In the genomic region with DNA sequence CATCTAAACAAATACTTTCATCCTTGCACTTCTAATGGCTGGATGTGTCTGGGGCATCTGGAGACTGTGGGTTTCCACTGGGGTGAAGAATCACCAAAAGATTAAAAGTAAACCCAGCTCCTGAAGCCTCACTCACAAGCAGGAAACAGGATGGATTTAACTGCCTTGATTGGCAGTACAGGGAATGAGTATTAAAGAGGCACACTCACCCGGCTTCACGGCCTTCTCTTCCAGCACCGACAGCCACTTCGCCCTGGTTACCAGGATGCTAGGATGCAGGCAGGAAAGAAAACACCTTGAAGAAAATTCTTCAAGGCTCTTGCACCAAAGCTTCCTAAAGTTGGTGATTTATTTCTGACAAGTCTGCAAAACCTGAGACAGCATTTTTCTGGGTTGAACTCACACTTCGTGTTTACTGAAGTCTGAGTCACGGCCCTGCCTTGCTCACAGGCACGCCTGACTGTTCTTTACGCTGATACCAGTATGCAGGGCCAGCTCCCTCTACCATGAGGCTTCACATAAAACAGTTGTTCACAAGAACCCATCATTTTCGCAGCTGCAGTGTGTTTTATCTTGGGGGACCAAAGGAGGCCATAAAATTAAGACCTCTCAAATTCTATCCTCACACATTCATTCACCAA, we compare ENCODE assay signal across 12 cellular contexts. TPM values are rescaled to one million over a fixed set of nuclear protein-coding genes. Genes with fewer than 3 reads are reported as not detected.
DNase-seq lines count a peak whose midpoint lies in the region; ATAC-seq and TF ChIP-seq lines count a peak whose summit lies in the region.
"Had no signal": no experiment of that assay in that cellular context is flagged by ENCODE, and none has a peak within 500 bp of the region (broad histone marks: within the 10 kb centered on the region; RNA-seq: fewer than 3 reads in every experiment).

No MANE protein-coding gene starts in this region.

- H3K27ac ChIP-seq in RWPE2 (ENCODE audit: poor library complexity, severe bottlenecking) (peak overlapping the region; percentile 75), foreskin keratinocyte (no peak overlapping the region)
- H3K27ac ChIP-seq: tibial artery had no signal

- no peak for TF ChIP-seq POLR2A in GM18505 (IDR thresholded peaks at IDR 0.05; ENCODE audit: borderline replicate concordance, extremely low read depth, insufficient read depth, insufficient read length)

- H3K9me3 ChIP-seq in RWPE2 (ENCODE audit: severe bottlenecking) = no peaks in the 10 kb centered on the region
- H3K9me3 ChIP-seq: tibial artery had no signal

- no peak overlapping the region for H3K4me3 ChIP-seq in RWPE2 (ENCODE audit: severe bottlenecking)
- H3K4me3 ChIP-seq: tibial artery had no signal

- H3K4me1 ChIP-seq in RWPE2 (ENCODE audit: insufficient read depth, poor library complexity, severe bottlenecking) = peaks cover 28% of the 10 kb centered on the region
- no peaks in the 10 kb centered on the region for H3K4me1 ChIP-seq in foreskin keratinocyte
- H3K4me1 ChIP-seq: tibial artery had no signal

- H3K27me3 ChIP-seq in RWPE2 (ENCODE audit: insufficient read depth, poor library complexity, severe bottlenecking) (no peaks in the 10 kb centered on the region), foreskin keratinocyte (no peaks in the 10 kb centered on the region)

- DNase-seq in NOMO-1 treated with DMSO at 0.1 percent for 48 hours (lab: John Stamatoyannopoulos, UW; ENCODE audit: unreplicated experiment) (peak; percentile 13), NOMO-1 treated with dmso at 0.1 percent for 144 hours (lab: John Stamatoyannopoulos, UW; ENCODE audit: unreplicated experiment) (no peak), RWPE2 (ENCODE audit: low spot score) (peak; percentile 93), foreskin keratinocyte (peak; percentile 84 to 88), stromal cell of bone marrow (ENCODE audit: low read depth) (peak; percentile 16)
- no peak for DNase-seq in activated naive CD4-positive, alpha-beta T cell treated with Interleukin-2 at 50 U/mL for 16 hours
- DNase-seq: activated T-cell treated with anti-CD3 and anti-CD28 coated beads, Interleukin-2, amount 50 U/mL, for 24 hours; NCI-H748 treated with DMSO at 0.1 percent for 48 hours; T-helper 9 cell had no signal

- H3K36me3 ChIP-seq in RWPE2 (ENCODE audit: low read depth) = no peaks in the 10 kb centered on the region
- H3K36me3 ChIP-seq: tibial artery had no signal

- ATAC-seq in RWPE2 (ENCODE audit: low read depth) = peak; percentile 97
- peak; percentile 95 for ATAC-seq in foreskin keratinocyte
- no peak for ATAC-seq in GM18505 (IDR thresholded peaks at IDR 0.05; ENCODE audit: unreplicated experiment)
- ATAC-seq in HG02642 (IDR thresholded peaks at IDR 0.05; ENCODE audit: poor library complexity, unreplicated experiment) = no peak

- no peak for TF ChIP-seq CTCF in RWPE2 (IDR thresholded peaks at IDR 0.05; ENCODE audit: poor library complexity, severe bottlenecking)
- no peak for TF ChIP-seq CTCF in foreskin keratinocyte (conservative IDR thresholded peaks at IDR 0.05)

RNA-seq across cellular contexts. Expression of gene ZNF354A, which starts 56.5 kb away (rescaled TPM):
- total RNA-seq in foreskin keratinocyte = 9.6 and 10.3 TPM in 2 replicates
- polyA plus RNA-seq in foreskin keratinocyte = 4.5 and 5.2 TPM in 2 replicates

Comparison
In these comparisons a context has a peak if more than half of its experiments do, and no peak if none do; other contexts are left out.
1. DNase-seq: peak in NOMO-1 treated with DMSO at 0.1 percent for 48 hours (single experiment), RWPE2 (single experiment), foreskin keratinocyte (2 of 2) and stromal cell of bone marrow (single experiment); none in NOMO-1 treated with dmso at 0.1 percent for 144 hours (single experiment) and activated naive CD4-positive, alpha-beta T cell treated with Interleukin-2 at 50 U/mL for 16 hours (single experiment).
2. ATAC-seq: peak in RWPE2 (single experiment) and foreskin keratinocyte (single experiment); none in GM18505 (single experiment) and HG02642 (single experiment).